Comparison of ENCODE assay signal across 24 cellular contexts in genomic region chr17:77909236-77909635, GRCh38. TPM values are rescaled to one million over a fixed set of nuclear protein-coding genes. Genes with fewer than 3 reads are reported as not detected.
DNase-seq lines count a peak whose midpoint lies in the region; ATAC-seq and TF ChIP-seq lines count a peak whose summit lies in the region.
"Had no signal": no experiment of that assay in that cellular context is flagged by ENCODE, and none has a peak within 500 bp of the region (broad histone marks: within the 10 kb centered on the region; RNA-seq: fewer than 3 reads in every experiment).

No MANE protein-coding gene starts in this region.

- H3K36me3 Mint-ChIP-seq in nephron (ENCODE audit: low read depth): no peaks in the 10 kb centered on the region
- H3K36me3 Mint-ChIP-seq in WTC11: no peaks in the 10 kb centered on the region
- no peaks in the 10 kb centered on the region for H3K36me3 Mint-ChIP-seq in activated CD8-positive, alpha-beta T cell treated with anti-CD3 and anti-CD28 coated beads for 36 hours (ENCODE audit: low read depth)
- H3K36me3 Mint-ChIP-seq: immature natural killer cell had no signal

- no peak for TF ChIP-seq POLR2A in testis (IDR thresholded peaks at IDR 0.05)

- H3K27me3 Mint-ChIP-seq in nephron (ENCODE audit: low read depth) (peaks cover 9% of the 10 kb centered on the region), WTC11 (ENCODE audit: low read depth) (no peaks in the 10 kb centered on the region; the same call in 1 of the 2 replicates)
- peaks cover 2% of the 10 kb centered on the region for H3K27me3 Mint-ChIP-seq in activated CD8-positive, alpha-beta T cell treated with anti-CD3 and anti-CD28 coated beads for 36 hours

- CTCF ChIA-PET in WTC11 (lab: Charles Lee): no interaction called here
- CTCF ChIA-PET in activated CD8-positive, alpha-beta T cell treated with anti-CD3 and anti-CD28 coated beads for 36 hours (lab: Charles Lee): no interaction called here

- peaks cover 15% of the 10 kb centered on the region for H3K9me3 Mint-ChIP-seq in nephron
- 0 out of 2 replicates have a peak, but pooled peaks cover 4% of the 10 kb centered on the region for H3K9me3 Mint-ChIP-seq in WTC11
- H3K9me3 Mint-ChIP-seq in activated CD8-positive, alpha-beta T cell treated with anti-CD3 and anti-CD28 coated beads for 36 hours: no peaks in the 10 kb centered on the region
- H3K9me3 Mint-ChIP-seq: activated CD4-positive, alpha-beta T cell treated with anti-CD3 and anti-CD28 coated beads, Interleukin-2, amount 10 ng/mL, durations not matched to agents 7 days and 5 days; immature natural killer cell had no signal

- no peak overlapping the region for H3K27ac ChIP-seq in testis
- H3K27ac ChIP-seq: BLaER1 treated with 17β-estradiol and CSF1 and Interleukin-3, amounts not matched to agents 10 nM and 100 nM; foreskin keratinocyte; lower lobe of right lung; WERI-Rb-1 had no signal

- ATAC-seq in WTC11: no peak
- ATAC-seq in activated CD8-positive, alpha-beta T cell treated with anti-CD3 and anti-CD28 coated beads for 36 hours: no peak
- ATAC-seq: foreskin keratinocyte, lower lobe of right lung had no signal

- POLR2A ChIA-PET in WTC11 (lab: Charles Lee): no interaction called here
- POLR2A ChIA-PET in activated CD8-positive, alpha-beta T cell treated with anti-CD3 and anti-CD28 coated beads for 36 hours (lab: Charles Lee): no interaction called here

- no peaks in the 10 kb centered on the region for H3K27me3 ChIP-seq in H7 (ENCODE audit: control insufficient read depth, insufficient read depth, low read length)
- H3K27me3 ChIP-seq in testis: no peaks in the 10 kb centered on the region

- no peaks in the 10 kb centered on the region for H3K9me3 ChIP-seq in testis
- H3K9me3 ChIP-seq: lower lobe of right lung had no signal

- H3K4me3 ChIP-seq in H7 (ENCODE audit: insufficient read depth, low read depth, low read length): no peak overlapping the region
- no peak overlapping the region for H3K4me3 ChIP-seq in fibroblast of pulmonary artery (replicated peaks; ENCODE audit: low read depth, low read length)
- no peak overlapping the region for H3K4me3 ChIP-seq in testis
- H3K4me3 ChIP-seq: BLaER1 treated with 17β-estradiol and CSF1 and Interleukin-3, amounts not matched to agents 10 nM and 100 nM; lower lobe of right lung had no signal

- intact Hi-C loops in testis (cut with DNase I; ENCODE audit: low total_unique reads): no loop called here
- intact Hi-C loops in activated CD8-positive, alpha-beta T cell treated with anti-CD3 and anti-CD28 coated beads for 36 hours (cut with micrococcal nuclease): no loop called here

- H3K4me1 Mint-ChIP-seq in nephron: peaks cover 16% of the 10 kb centered on the region
- H3K4me1 Mint-ChIP-seq in WTC11: peaks cover 19% of the 10 kb centered on the region
- H3K4me1 Mint-ChIP-seq in activated CD8-positive, alpha-beta T cell treated with anti-CD3 and anti-CD28 coated beads for 36 hours (ENCODE audit: low read depth): no peaks in the 10 kb centered on the region
- H3K4me1 Mint-ChIP-seq: activated CD4-positive, alpha-beta T cell treated with anti-CD3 and anti-CD28 coated beads, Interleukin-2, amount 10 ng/mL, durations not matched to agents 7 days and 5 days; immature natural killer cell had no signal

- peaks cover 3% of the 10 kb centered on the region for H3K4me1 ChIP-seq in testis
- H3K4me1 ChIP-seq: BLaER1 treated with 17β-estradiol and CSF1 and Interleukin-3, amounts not matched to agents 10 nM and 100 nM; foreskin keratinocyte; lower lobe of right lung had no signal

- peak overlapping the region in 2 of 3 experiments; percentile 12 to 46 for H3K27ac Mint-ChIP-seq in nephron
- H3K27ac Mint-ChIP-seq in WTC11: no peak overlapping the region
- no peak overlapping the region for H3K27ac Mint-ChIP-seq in activated CD8-positive, alpha-beta T cell treated with anti-CD3 and anti-CD28 coated beads for 36 hours
- H3K27ac Mint-ChIP-seq: activated CD4-positive, alpha-beta T cell treated with anti-CD3 and anti-CD28 coated beads, Interleukin-2, amount 10 ng/mL, durations not matched to agents 7 days and 5 days; immature natural killer cell had no signal

- WGBS in testis, 2 donors: 43 to 59% methylated on average over 19 of the region's 19 CpGs

- DNase-seq in H7 (peak; percentile 44), fibroblast of pulmonary artery (ENCODE audit: low read depth) (peak; percentile 10), testis (peak; percentile 69), activated gamma-delta T cell treated with Interleukin-2 at 50 U/mL for 16 hours (no peak), WTC11 (ENCODE audit: low spot score) (no peak)
- no peak for DNase-seq in activated naive CD4-positive, alpha-beta T cell treated with Interleukin-2 at 50 U/mL for 16 hours
- no peak for DNase-seq in activated CD8-positive, alpha-beta T cell treated with anti-CD3 and anti-CD28 coated beads for 36 hours
- DNase-seq: activated CD4-positive, alpha-beta T cell treated with anti-CD3 and anti-CD28 coated beads, Interleukin-2, amount 10 ng/mL, durations not matched to agents 7 days and 5 days; COR-L47; effector CD4-positive, alpha-beta T cell; EL; foreskin keratinocyte; hippocampal formation; immature natural killer cell; lower lobe of right lung; NCI-H2029 treated with DMSO at 0.1 percent for 48 hours; NCI-H345; NCI-H82; stimulated activated CD4-positive, alpha-beta T cell treated with anti-CD3 and anti-CD28 coated beads, Interleukin-12 subunit alpha, Interleukin-12 subunit beta, amount 100 ng/mL, for 4 hours; stimulated activated CD4-positive, alpha-beta T cell treated with anti-CD3 and anti-CD28 coated beads, Interleukin-4, amount 100 ng/mL, for 24 hours; stimulated activated naive CD4-positive, alpha-beta T cell; WERI-Rb-1 had no signal

- TF ChIP-seq CTCF in fibroblast of pulmonary artery (IDR thresholded peaks at IDR 0.05; ENCODE audit: low read length, missing control alignments): no peak
- TF ChIP-seq CTCF in nephron (IDR thresholded peaks at IDR 0.05; ENCODE audit: unreplicated experiment in 3 of 3): no peak
- TF ChIP-seq CTCF in testis (IDR thresholded peaks at IDR 0.05): no peak
- TF ChIP-seq CTCF in WTC11 (IDR thresholded peaks at IDR 0.05): no peak
- no peak for TF ChIP-seq CTCF in activated CD8-positive, alpha-beta T cell treated with anti-CD3 and anti-CD28 coated beads for 36 hours (IDR thresholded peaks at IDR 0.05)

- H3K36me3 ChIP-seq in H7 (replicated peaks; ENCODE audit: control insufficient read depth, insufficient read depth, low read length) (no peaks in the 10 kb centered on the region), testis (ENCODE audit: low read depth, missing control alignments) (no peaks in the 10 kb centered on the region)
- H3K36me3 ChIP-seq: BLaER1 treated with 17β-estradiol and CSF1 and Interleukin-3, amounts not matched to agents 10 nM and 100 nM; lower lobe of right lung; WERI-Rb-1 had no signal

- H3K4me3 Mint-ChIP-seq in nephron (no peak overlapping the region), WTC11 (no peak overlapping the region)
- no peak overlapping the region for H3K4me3 Mint-ChIP-seq in activated CD8-positive, alpha-beta T cell treated with anti-CD3 and anti-CD28 coated beads for 36 hours
- H3K4me3 Mint-ChIP-seq: activated CD4-positive, alpha-beta T cell treated with anti-CD3 and anti-CD28 coated beads, Interleukin-2, amount 10 ng/mL, durations not matched to agents 7 days and 5 days; immature natural killer cell had no signal

TF ChIP-seq in WTC11, 78 proteins besides CTCF, POLR2A, EP300 and RAD21 (continues in another document):
- TF ChIP-seq MYBL2 (CRISPR knock-in tag; IDR thresholded peaks at IDR 0.05): no peak
- no peak for TF ChIP-seq EMX1 (CRISPR knock-in tag; IDR thresholded peaks at IDR 0.05)
- TF ChIP-seq ETV6 (CRISPR knock-in tag; IDR thresholded peaks at IDR 0.05): no peak
- no peak for TF ChIP-seq ZNF671 (CRISPR knock-in tag; IDR thresholded peaks at IDR 0.05)
- TF ChIP-seq, protein P1, sequence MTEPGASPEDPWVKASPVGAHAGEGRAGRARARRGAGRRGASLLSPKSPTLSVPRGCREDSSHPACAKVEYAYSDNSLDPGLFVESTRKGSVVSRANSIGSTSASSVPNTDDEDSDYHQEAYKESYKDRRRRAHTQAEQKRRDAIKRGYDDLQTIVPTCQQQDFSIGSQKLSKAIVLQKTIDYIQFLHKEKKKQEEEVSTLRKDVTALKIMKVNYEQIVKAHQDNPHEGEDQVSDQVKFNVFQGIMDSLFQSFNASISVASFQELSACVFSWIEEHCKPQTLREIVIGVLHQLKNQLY (CRISPR knock-in tag; IDR thresholded peaks at IDR 0.05): no peak
- TF ChIP-seq, protein P2, sequence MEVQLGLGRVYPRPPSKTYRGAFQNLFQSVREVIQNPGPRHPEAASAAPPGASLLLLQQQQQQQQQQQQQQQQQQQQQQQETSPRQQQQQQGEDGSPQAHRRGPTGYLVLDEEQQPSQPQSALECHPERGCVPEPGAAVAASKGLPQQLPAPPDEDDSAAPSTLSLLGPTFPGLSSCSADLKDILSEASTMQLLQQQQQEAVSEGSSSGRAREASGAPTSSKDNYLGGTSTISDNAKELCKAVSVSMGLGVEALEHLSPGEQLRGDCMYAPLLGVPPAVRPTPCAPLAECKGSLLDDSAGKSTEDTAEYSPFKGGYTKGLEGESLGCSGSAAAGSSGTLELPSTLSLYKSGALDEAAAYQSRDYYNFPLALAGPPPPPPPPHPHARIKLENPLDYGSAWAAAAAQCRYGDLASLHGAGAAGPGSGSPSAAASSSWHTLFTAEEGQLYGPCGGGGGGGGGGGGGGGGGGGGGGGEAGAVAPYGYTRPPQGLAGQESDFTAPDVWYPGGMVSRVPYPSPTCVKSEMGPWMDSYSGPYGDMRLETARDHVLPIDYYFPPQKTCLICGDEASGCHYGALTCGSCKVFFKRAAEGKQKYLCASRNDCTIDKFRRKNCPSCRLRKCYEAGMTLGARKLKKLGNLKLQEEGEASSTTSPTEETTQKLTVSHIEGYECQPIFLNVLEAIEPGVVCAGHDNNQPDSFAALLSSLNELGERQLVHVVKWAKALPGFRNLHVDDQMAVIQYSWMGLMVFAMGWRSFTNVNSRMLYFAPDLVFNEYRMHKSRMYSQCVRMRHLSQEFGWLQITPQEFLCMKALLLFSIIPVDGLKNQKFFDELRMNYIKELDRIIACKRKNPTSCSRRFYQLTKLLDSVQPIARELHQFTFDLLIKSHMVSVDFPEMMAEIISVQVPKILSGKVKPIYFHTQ (CRISPR knock-in tag; IDR thresholded peaks at IDR 0.05): no peak
- TF ChIP-seq USF1 (CRISPR knock-in tag; IDR thresholded peaks at IDR 0.05): no peak
- no peak for TF ChIP-seq SMAD3 (CRISPR knock-in tag; IDR thresholded peaks at IDR 0.05; ENCODE audit: borderline replicate concordance)

RNA-seq across cellular contexts. Expression of gene TNRC6C, which starts 49.3 kb away (rescaled TPM):
- total RNA-seq in H7 (2014; rRNA removed; shearing (Covaris generic)): 8.9 and 9.3 TPM in 2 replicates
- total RNA-seq in testis: 10 to 100 TPM; 27.4 to 35.6 TPM
- 26.2 TPM for polyA plus RNA-seq in testis (ENCODE audit: insufficient read depth, low read depth, low replicate concordance)
- total RNA-seq in WTC11 (2021): 39.9 to 52.3 TPM (median 41.8 TPM) in 3 replicates
- 10 to 100 TPM; 26.4 to 26.6 TPM for total RNA-seq in activated CD8-positive, alpha-beta T cell treated with anti-CD3 and anti-CD28 coated beads for 36 hours

Comparison
In these comparisons a context has a peak if more than half of its experiments do, and no peak if none do; other contexts are left out.
1. DNase-seq: peak in H7 (single experiment), fibroblast of pulmonary artery (single experiment) and testis (single experiment); none in activated naive CD4-positive, alpha-beta T cell treated with Interleukin-2 at 50 U/mL for 16 hours (single experiment), activated gamma-delta T cell treated with Interleukin-2 at 50 U/mL for 16 hours (single experiment), WTC11 (single experiment) and activated CD8-positive, alpha-beta T cell treated with anti-CD3 and anti-CD28 coated beads for 36 hours (single experiment).
2. H3K27ac Mint-ChIP-seq: peak in nephron (2 of 3); none in WTC11 (single experiment) and activated CD8-positive, alpha-beta T cell treated with anti-CD3 and anti-CD28 coated beads for 36 hours (single experiment).